ENCODE assay signal across 16 cellular contexts in the genomic region with DNA sequence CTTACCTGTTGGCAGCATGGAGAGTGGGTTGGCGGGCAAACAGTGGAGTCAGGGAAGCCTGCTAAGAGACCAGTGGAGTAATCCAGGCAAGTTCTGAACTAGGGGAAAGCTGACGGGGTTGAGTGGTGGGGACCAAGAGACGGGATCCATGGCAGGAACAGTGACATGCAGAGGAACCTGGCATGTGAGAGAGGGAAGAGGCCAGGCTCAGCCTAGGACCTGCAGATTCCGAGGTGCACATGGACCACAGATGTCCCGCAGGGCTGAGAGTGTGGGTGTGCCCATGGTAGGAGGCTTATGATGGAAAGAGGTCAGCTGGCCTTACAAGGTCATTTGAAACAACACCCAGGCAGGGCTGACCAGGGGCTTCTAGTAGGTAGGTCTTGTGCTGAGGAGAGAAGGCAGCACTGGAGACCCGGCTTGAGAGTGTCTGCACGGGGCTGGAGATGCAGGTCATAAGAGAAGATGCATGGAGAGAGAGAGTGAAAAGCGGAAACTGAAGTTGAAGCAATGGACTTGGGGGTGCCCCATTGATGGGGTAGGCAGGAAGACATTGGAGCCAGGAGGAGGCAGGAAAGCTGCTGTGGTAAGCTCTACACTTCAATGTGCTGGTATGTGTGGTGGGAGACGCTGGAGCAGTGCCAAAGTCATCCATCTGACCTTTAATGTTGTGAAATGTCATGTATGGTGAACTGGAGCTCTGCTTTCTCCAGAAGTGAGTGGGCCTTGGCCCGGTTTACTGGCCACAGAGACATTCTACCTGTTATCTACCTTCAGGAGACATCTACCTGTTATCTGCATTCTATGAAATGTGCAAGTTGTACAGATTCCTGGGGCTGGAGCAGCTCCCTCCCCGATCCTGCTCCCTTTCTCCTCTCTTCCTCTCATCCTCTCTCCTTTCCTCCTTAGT. TPM values are rescaled to one million over a fixed set of nuclear protein-coding genes. Genes with fewer than 3 reads are reported as not detected.
A peak's percentile ranks its signal among the peaks of the same experiment; 100 is the strongest.
DNase-seq lines count a peak whose midpoint lies in the region; TF ChIP-seq lines count a peak whose summit lies in the region.
"Had no signal": no experiment of that assay in that cellular context is flagged by ENCODE, and none has a peak within 500 bp of the region (broad histone marks: within the 10 kb centered on the region; RNA-seq: fewer than 3 reads in every experiment).

No MANE protein-coding gene starts in this region.

- H3K36me3 Mint-ChIP-seq in brain: peaks cover 4% of the 10 kb centered on the region
- H3K36me3 Mint-ChIP-seq in osteocyte (ENCODE audit: unreplicated experiment): no peaks in the 10 kb centered on the region
- no peaks in the 10 kb centered on the region for H3K36me3 Mint-ChIP-seq in Caco-2 (ENCODE audit: insufficient read depth, unreplicated experiment)
- H3K36me3 Mint-ChIP-seq: CD4-positive, alpha-beta memory T cell; IgD-negative memory B cell had no signal

- H3K27ac Mint-ChIP-seq in brain (peak overlapping the region in 4 of 5 experiments; percentile 20 to 92 (median 78)), osteocyte (ENCODE audit: unreplicated experiment) (no peak overlapping the region), Caco-2 (ENCODE audit: unreplicated experiment) (no peak overlapping the region)
- H3K27ac Mint-ChIP-seq: CD4-positive, alpha-beta memory T cell had no signal

- TF ChIP-seq CTCF in HEK293 (tag by site-specific recombination; IDR thresholded peaks at IDR 0.05): no peak
- TF ChIP-seq CTCF in brain (conservative IDR thresholded peaks at IDR 0.05): no peak
- no peak for TF ChIP-seq CTCF in osteocyte (IDR thresholded peaks at IDR 0.05)
- TF ChIP-seq CTCF in adrenal gland (IDR thresholded peaks at IDR 0.05): no peak
- no peak for TF ChIP-seq CTCF in Caco-2 (IDR thresholded peaks at IDR 0.05; ENCODE audit: insufficient read depth in 1 of 2, low read depth in 1 of 2, low read length in 1 of 2, severe bottlenecking in 1 of 2, unreplicated experiment in 1 of 2)

- DNase-seq in mesenteric fat pad (ENCODE audit: low spot score) (peak; percentile 59), osteocyte (ENCODE audit: extremely low spot score, unreplicated experiment) (peak; percentile 64), NK-92 (lab: John Stamatoyannopoulos, UW; ENCODE audit: unreplicated experiment) (no peak), adrenal gland (no peak), Caco-2 (no peak)
- DNase-seq in effector CD4-positive, alpha-beta T cell: no peak
- DNase-seq: Calu3; CD4-positive, alpha-beta memory T cell; DMS153; MV-4-11; NCI-H345; NCI-H774 had no signal

- H3K9me3 Mint-ChIP-seq in brain (peaks cover 0 to 4% (median 3%) of the 10 kb centered on the region in 5 experiments), osteocyte (ENCODE audit: unreplicated experiment) (no peaks in the 10 kb centered on the region), Caco-2 (ENCODE audit: unreplicated experiment) (no peaks in the 10 kb centered on the region)

- TF ChIP-seq POLR2A in adrenal gland (IDR thresholded peaks at IDR 0.05): no peak

- H3K27me3 ChIP-seq in adrenal gland: peaks cover 24% of the 10 kb centered on the region
- H3K27me3 ChIP-seq in Caco-2 (replicated peaks; ENCODE audit: control insufficient read depth, insufficient read depth, low read length): no peaks in the 10 kb centered on the region

- peaks cover 65% of the 10 kb centered on the region for H3K4me1 Mint-ChIP-seq in brain
- peaks cover 18% of the 10 kb centered on the region for H3K4me1 Mint-ChIP-seq in osteocyte (ENCODE audit: unreplicated experiment)
- H3K4me1 Mint-ChIP-seq in Caco-2 (ENCODE audit: low read depth, unreplicated experiment): no peaks in the 10 kb centered on the region

- WGBS in adrenal gland, 4 donors: 82 to 88% (median 86%) methylated on average over 11 of the region's 11 CpGs

- H3K9me3 ChIP-seq in HEK293 (ENCODE audit: control insufficient read depth, insufficient read depth, low read depth, low read length) (no peaks in the 10 kb centered on the region), adrenal gland (replicated peaks in 1 of 3) (no peaks in the 10 kb centered on the region), Caco-2 (no peaks in the 10 kb centered on the region)

- no peak overlapping the region for H3K4me3 ChIP-seq in HEK293 (ENCODE audit: low read depth, low read length)
- H3K4me3 ChIP-seq in adrenal gland: no peak overlapping the region
- no peak overlapping the region for H3K4me3 ChIP-seq in Caco-2 (ENCODE audit: low read depth, low read length)
- H3K4me3 ChIP-seq: BLaER1 treated with 17β-estradiol and CSF1 and Interleukin-3, amounts not matched to agents 10 nM and 100 nM had no signal

- POLR2A ChIA-PET in HEK293 (lab: Yijun Ruan, JAX) (no interaction called here), Caco-2 (lab: Charles Lee) (no interaction called here)

- no peaks in the 10 kb centered on the region for H3K36me3 ChIP-seq in HEK293 (ENCODE audit: control insufficient read depth in 2 of 2, insufficient read depth in 1 of 2, low read length in 2 of 2)
- no peaks in the 10 kb centered on the region for H3K36me3 ChIP-seq in adrenal gland (replicated peaks in 1 of 2)
- H3K36me3 ChIP-seq in Caco-2 (ENCODE audit: control insufficient read depth, insufficient read depth, low read length): no peaks in the 10 kb centered on the region
- H3K36me3 ChIP-seq: BLaER1 treated with 17β-estradiol and CSF1 and Interleukin-3, amounts not matched to agents 10 nM and 100 nM had no signal

- intact Hi-C loops in adrenal gland (cut with DNase I) (no loop called here), Caco-2 (cut with micrococcal nuclease; ENCODE audit: unreplicated experiment) (no loop called here)

- BruUV-seq in Caco-2 (replicated peaks; lab: Mats Ljungman, UMichigan): no TSS peak

- H3K27ac ChIP-seq in HEK293 (ENCODE audit: extremely low read depth, low read depth, low read length) (no peak overlapping the region), adrenal gland (peak overlapping the region in 1 of 5 donors; percentile 3)
- H3K27ac ChIP-seq: BLaER1 treated with 17β-estradiol and CSF1 and Interleukin-3, amounts not matched to agents 10 nM and 100 nM had no signal

- H3K4me3 Mint-ChIP-seq in brain (peak overlapping the region in 2 of 5 experiments; percentile 51 to 68), osteocyte (ENCODE audit: unreplicated experiment) (no peak overlapping the region), Caco-2 (ENCODE audit: unreplicated experiment) (no peak overlapping the region)
- H3K4me3 Mint-ChIP-seq: CD4-positive, alpha-beta memory T cell had no signal

- H3K4me1 ChIP-seq in HEK293 (ENCODE audit: control insufficient read depth, insufficient read depth, low read length) (0 out of 2 replicates have a peak, but pooled peaks cover 3% of the 10 kb centered on the region), adrenal gland (replicated peaks in 1 of 2) (peaks cover 0 to 14% of the 10 kb centered on the region in 2 donors), Caco-2 (no peaks in the 10 kb centered on the region)

- peaks cover 6% of the 10 kb centered on the region for H3K27me3 Mint-ChIP-seq in brain
- no peaks in the 10 kb centered on the region for H3K27me3 Mint-ChIP-seq in osteocyte (ENCODE audit: unreplicated experiment)
- H3K27me3 Mint-ChIP-seq in Caco-2 (ENCODE audit: insufficient read depth, unreplicated experiment): peaks cover 7% of the 10 kb centered on the region

- CTCF ChIA-PET in HEK293 (lab: Yijun Ruan, JAX) (no interaction called here), Caco-2 (lab: Charles Lee) (no interaction called here)

TF ChIP-seq in HEK293, 187 proteins besides CTCF, POLR2A, EP300 and RAD21:
- no peak for TF ChIP-seq ZBTB17 (tag by site-specific recombination; IDR thresholded peaks at IDR 0.05)
- 0 out of 2 replicates have a peak, but pooled peaks have one; percentile 35 for TF ChIP-seq PRDM1 (tag by site-specific recombination; IDR thresholded peaks at IDR 0.05)
TF ChIP-seq in HEK293: peak in this region for 1.

RNA-seq across cellular contexts. Expression of a gene that starts 4.6 kb away (rescaled TPM):
- polyA plus RNA-seq in brain (ENCODE audit: insufficient read depth, low read depth, low replicate concordance) (5.4 TPM), adrenal gland (1 to 10 TPM in 2 of 3 donors, under 1 TPM in 1; 0.67 to 4.0 (median 1.1) TPM)
- total RNA-seq in mesenteric fat pad (1.1 TPM), osteocyte (2.0 and 3.3 TPM in 2 replicates), adrenal gland (1 to 10 TPM in 3 of 8 donors, under 1 TPM in 4, not detected in 1; 0.18 to 2.3 (median 0.46) TPM), Caco-2 (2022) (not detected in 2 replicates)
- total RNA-seq: Calu3; CD4-positive, alpha-beta memory T cell had no signal
- polyA plus RNA-seq: CD4-positive, alpha-beta memory T cell; IgD-negative memory B cell had no signal

Comparison
In these comparisons a context has a peak if more than half of its experiments do, and no peak if none do; other contexts are left out.
1. H3K27ac Mint-ChIP-seq: peak in brain (4 of 5); none in osteocyte (single experiment) and Caco-2 (single experiment).
2. DNase-seq: peak in mesenteric fat pad (single experiment) and osteocyte (single experiment); none in NK-92 (single experiment), adrenal gland (0 of 7), effector CD4-positive, alpha-beta T cell (single experiment) and Caco-2 (0 of 2).